In the genomic region with DNA sequence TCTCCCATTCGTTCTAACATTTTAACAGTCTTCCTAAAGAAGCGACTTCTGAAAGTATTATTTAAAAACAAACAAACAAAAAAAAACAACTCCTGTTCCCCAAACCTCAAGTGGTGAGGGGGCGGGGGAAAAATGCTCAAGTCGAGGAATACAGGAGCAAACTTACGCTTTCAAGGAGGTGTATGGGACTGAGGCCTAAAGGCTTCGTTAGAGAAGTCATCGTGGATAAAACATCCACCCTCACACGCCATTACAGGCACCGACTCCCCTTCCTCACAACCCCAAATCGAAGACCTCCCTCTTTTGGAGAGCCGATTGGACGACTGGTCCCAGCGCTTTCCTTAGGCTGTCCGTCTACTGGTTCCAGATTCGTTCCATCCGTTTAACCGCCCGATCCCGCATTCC, we compare ENCODE assay signal across 1 cellular context.
TF ChIP-seq lines count a peak whose summit lies in the region.

No MANE protein-coding gene starts in this region.

TF ChIP-seq in WTC11, 78 proteins besides CTCF, POLR2A, EP300 and RAD21 (continued from another document):
- TF ChIP-seq ZNF671 (CRISPR knock-in tag; IDR thresholded peaks at IDR 0.05) (0 out of 2 replicates have a peak, but pooled peaks have one; percentile 74), NFATC4 (CRISPR knock-in tag; IDR thresholded peaks at IDR 0.05) (peak; percentile 66; the same call in 1 of the 2 replicates)
